ENCODE assay signal across 25 cellular contexts in the genomic region with DNA sequence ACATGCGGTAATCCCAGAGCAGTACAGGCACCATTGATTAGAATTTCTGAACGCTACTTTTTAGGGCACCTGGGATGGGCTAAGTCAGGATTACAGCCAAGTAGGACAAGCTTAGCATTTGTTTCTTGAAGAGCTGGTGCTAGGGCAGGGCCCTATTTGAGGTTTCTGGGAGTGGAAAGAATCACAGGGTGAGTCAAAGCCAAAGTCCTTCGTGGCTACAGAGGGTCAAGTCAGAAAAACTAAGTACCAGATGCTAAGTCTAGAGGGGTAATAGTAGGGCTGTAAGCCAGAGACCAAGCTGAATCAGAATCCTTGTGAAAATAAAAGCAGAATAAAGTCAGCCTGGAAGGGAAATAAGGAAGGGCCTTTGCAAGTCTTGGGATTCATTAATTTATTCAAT.
"Had no signal": no experiment of that assay in that cellular context is flagged by ENCODE, and none has a peak within 500 bp of the region (broad histone marks: within the 10 kb centered on the region; RNA-seq: fewer than 3 reads in every experiment).

No MANE protein-coding gene starts in this region.

- DNase-seq: IMR-90, KG1, MM.1S, NCI-H1048, NCI-H1105, NCI-H1417, NCI-H1436 treated with DMSO at 0.1 percent for 48 hours, NCI-H1694, NCI-H187 treated with DMSO at 0.1 percent for 48 hours, NCI-H2029 treated with DMSO at 0.1 percent for 48 hours, NCI-H2107, NCI-H2227 treated with DMSO at 0.1 percent for 48 hours, NCI-H446, NCI-H510A, NCI-H524 treated with DMSO at 0.1 percent for 48 hours, NCI-H69, NCI-H774, PC-9, Peyer's patch, Right ventricle myocardium superior, RPMI8226, SIG-M5 had no signal

- H3K27ac ChIP-seq: PC-9, Peyer's patch, SJSA1, SK-N-MC had no signal

- H3K4me1 ChIP-seq: Peyer's patch had no signal

- H3K36me3 ChIP-seq: Peyer's patch, SJSA1 had no signal

- H3K9me3 ChIP-seq: Peyer's patch, SJSA1 had no signal

- H3K27me3 ChIP-seq: Peyer's patch, SJSA1 had no signal

- H3K4me2 ChIP-seq: PC-9 had no signal

- ATAC-seq: HepG2 had no signal

- H3K4me3 ChIP-seq: PC-9, Peyer's patch, SJSA1, SK-N-MC had no signal

- H2AFZ ChIP-seq: PC-9 had no signal
